In genomic region chr22:39088688-39089032, GRCh38 we compare ENCODE assay signal across 22 cellular contexts. TPM values are rescaled to one million over a fixed set of nuclear protein-coding genes. Genes with fewer than 3 reads are reported as not detected.
DNase-seq lines count a peak whose midpoint lies in the region; ATAC-seq, FAIRE-seq and TF ChIP-seq lines count a peak whose summit lies in the region.
"Had no signal": no experiment of that assay in that cellular context is flagged by ENCODE, and none has a peak within 500 bp of the region (broad histone marks: within the 10 kb centered on the region; RNA-seq: fewer than 3 reads in every experiment).

No MANE protein-coding gene starts in this region.

- 0 out of 2 replicates have a peak overlapping the region, but pooled peaks have one; percentile 23 for H2BK20ac ChIP-seq in H1 (ENCODE audit: low read length)

- H3K27me3 Mint-ChIP-seq in T-helper 17 cell: no peaks in the 10 kb centered on the region
- no peaks in the 10 kb centered on the region for H3K27me3 Mint-ChIP-seq in stimulated activated memory B cell treated with anti-CD40 and anti-IgM and Interleukin-4, amounts not matched to agents 10 μg/mL and 1 μg/mL and 100 μg/mL, for 72 hours
- H3K27me3 Mint-ChIP-seq: activated B cell treated with CpG ODN at 0.5 μM for 24 hours had no signal

- H3K4me3 Mint-ChIP-seq in T-helper 17 cell: peak overlapping the region; percentile 43
- H3K4me3 Mint-ChIP-seq in stimulated activated memory B cell treated with anti-CD40 and anti-IgM and Interleukin-4, amounts not matched to agents 10 μg/mL and 1 μg/mL and 100 μg/mL, for 72 hours: no peak overlapping the region
- H3K4me3 Mint-ChIP-seq: activated B cell treated with CpG ODN at 0.5 μM for 24 hours had no signal

- TF ChIP-seq POLR2A in H1 (IDR thresholded peaks at IDR 0.05; ENCODE audit: control extremely low read depth in 1 of 2, low read depth in 2 of 2, low read length in 2 of 2) (no peak), vagina (IDR thresholded peaks at IDR 0.05) (no peak)

- H3K4ac ChIP-seq in H1 (replicated peaks; ENCODE audit: insufficient read length, low read depth, low read length): peak overlapping the region; percentile 85

- H3K4me1 Mint-ChIP-seq in T-helper 17 cell: peaks cover 42% of the 10 kb centered on the region
- peaks cover 60% of the 10 kb centered on the region for H3K4me1 Mint-ChIP-seq in stimulated activated memory B cell treated with anti-CD40 and anti-IgM and Interleukin-4, amounts not matched to agents 10 μg/mL and 1 μg/mL and 100 μg/mL, for 72 hours

- no peak for FAIRE-seq in H1 (lab: Jason Lieb, UNC)
- FAIRE-seq: GM19239, H54, K562 had no signal

- DNase-seq in Right ventricle myocardium inferior (ENCODE audit: missing footprints): no peak
- no peak for DNase-seq in left ventricle myocardium inferior
- DNase-seq in T-helper 17 cell: no peak
- no peak for DNase-seq in H1 (ENCODE audit: low read depth in 1 of 2, low spot score in 2 of 2)
- DNase-seq in vagina (ENCODE audit: extremely low spot score in 2 of 2): no peak
- DNase-seq in NCI-H510A treated with DMSO at 0.1 percent for 48 hours (lab: John Stamatoyannopoulos, UW): no peak
- DNase-seq: activated B cell treated with CpG ODN at 0.5 μM for 24 hours; activated CD8-positive, alpha-beta memory T cell treated with anti-CD3 and anti-CD28 coated beads, Interleukin-2, amount 50 U/mL, for 4 hours; COR-L47; erythroblast; gastrocnemius medialis; NCI-H2029; NCI-H446 treated with DMSO at 0.1 percent for 48 hours had no signal

- H2BK120ac ChIP-seq in H1 (replicated peaks; ENCODE audit: low read depth, low read length): no peak overlapping the region

- peak overlapping the region; percentile 66; the same call in 1 of the 2 replicates for H2BK5ac ChIP-seq in H1 (ENCODE audit: low read depth, low read length)

- H2BK15ac ChIP-seq in H1 (ENCODE audit: low read length): peak overlapping the region; percentile 100; the same call in 1 of the 2 replicates

- peaks cover 5% of the 10 kb centered on the region for H3K36me3 Mint-ChIP-seq in T-helper 17 cell (ENCODE audit: low read depth)
- H3K36me3 Mint-ChIP-seq in stimulated activated memory B cell treated with anti-CD40 and anti-IgM and Interleukin-4, amounts not matched to agents 10 μg/mL and 1 μg/mL and 100 μg/mL, for 72 hours: peaks cover 25% of the 10 kb centered on the region

- no peaks in the 10 kb centered on the region for H3K79me2 ChIP-seq in H1 (ENCODE audit: control insufficient read depth in 1 of 2, insufficient read depth in 2 of 2, low read length in 2 of 2)

- no peak overlapping the region for H3K18ac ChIP-seq in H1 (ENCODE audit: extremely low read depth, low read length)

- POLR2A ChIA-PET in H1 (lab: Charles Lee; ENCODE audit: partially characterized antibody): interaction anchor here (0.7 to 2.0 kb wide), 6 partner anchors 10 to 230 kb away, joined by 3 to 8 read pairs (median 4); partner anchors contain the start of gene RPL3

- peak overlapping the region; percentile 99 for H4K91ac ChIP-seq in H1 (replicated peaks; ENCODE audit: insufficient read length, low read length)

- no peaks in the 10 kb centered on the region for H3K79me1 ChIP-seq in H1 (ENCODE audit: low read depth, low read length)

- H3K9me3 Mint-ChIP-seq in stimulated activated memory B cell treated with anti-CD40 and anti-IgM and Interleukin-4, amounts not matched to agents 10 μg/mL and 1 μg/mL and 100 μg/mL, for 72 hours: no peaks in the 10 kb centered on the region
- H3K9me3 Mint-ChIP-seq: activated B cell treated with CpG ODN at 0.5 μM for 24 hours had no signal

- no peak for TF ChIP-seq RAD21 in H1 (IDR thresholded peaks at IDR 0.05 in 1 of 2, conservative IDR thresholded peaks at IDR 0.05 in 1 of 2; ENCODE audit: low read depth in 2 of 2, low read length in 2 of 2)

- no peak overlapping the region for H2AFZ ChIP-seq in H1 (ENCODE audit: low read length)

- CTCF ChIA-PET in H1 (lab: Charles Lee; ENCODE audit: partially characterized antibody): interaction anchor here (0.6 to 1.6 kb wide), 7 partner anchors 11 to 243 kb away, joined by 3 to 4 read pairs (median 3); no protein-coding TSS in a partner anchor

- H4K20me1 ChIP-seq in H1 (replicated peaks in 1 of 2; ENCODE audit: control insufficient read depth in 1 of 2, insufficient read depth in 2 of 2, low read length in 2 of 2): peaks cover 0 to 2% of the 10 kb centered on the region in 2 experiments

- H3K27ac ChIP-seq in left ventricle myocardium inferior (replicated peaks) (no peak overlapping the region), H1 (ENCODE audit: low read depth, low read length) (no peak overlapping the region), vagina (no peak overlapping the region)
- H3K27ac ChIP-seq: breast epithelium, gastrocnemius medialis, ovary, uterus had no signal

- H3K14ac ChIP-seq in H1 (ENCODE audit: insufficient read length): no peak overlapping the region

- TF ChIP-seq CTCF in left ventricle myocardium inferior (IDR thresholded peaks at IDR 0.05; ENCODE audit: borderline replicate concordance) (no peak), H1 (IDR thresholded peaks at IDR 0.05; ENCODE audit: control extremely low read depth in 1 of 3, insufficient read depth in 1 of 3, low read depth in 1 of 3, low read length in 3 of 3) (no peak), vagina (IDR thresholded peaks at IDR 0.05) (no peak)

- H3K4me3 ChIP-seq in left ventricle myocardium inferior: no peak overlapping the region
- H3K4me3 ChIP-seq in H1 (ENCODE audit: extremely low read depth in 1 of 4, insufficient read depth in 2 of 4, low read depth in 3 of 4, low read length in 4 of 4): no peak overlapping the region
- no peak overlapping the region for H3K4me3 ChIP-seq in vagina
- H3K4me3 ChIP-seq: breast epithelium, gastrocnemius medialis, K562, ovary, uterus had no signal

- no peaks in the 10 kb centered on the region for H3K36me3 ChIP-seq in left ventricle myocardium inferior
- no peaks in the 10 kb centered on the region for H3K36me3 ChIP-seq in H1 (ENCODE audit: control insufficient read depth in 2 of 4, insufficient read depth in 4 of 4, low read length in 3 of 4)
- no peaks in the 10 kb centered on the region for H3K36me3 ChIP-seq in vagina
- H3K36me3 ChIP-seq: breast epithelium, gastrocnemius medialis, ovary, uterus had no signal

- H3K9ac ChIP-seq in H1 (replicated peaks in 1 of 4; ENCODE audit: extremely low read depth in 1 of 4, low read depth in 3 of 4, low read length in 3 of 4): peak overlapping the region in 1 of 4 experiments; percentile 44; a peak in 1 of 7 replicates

- H3K27ac Mint-ChIP-seq in T-helper 17 cell: peak overlapping the region; percentile 98
- H3K27ac Mint-ChIP-seq in stimulated activated memory B cell treated with anti-CD40 and anti-IgM and Interleukin-4, amounts not matched to agents 10 μg/mL and 1 μg/mL and 100 μg/mL, for 72 hours: peak overlapping the region; percentile 79
- H3K27ac Mint-ChIP-seq: activated B cell treated with CpG ODN at 0.5 μM for 24 hours had no signal

- H3K23me2 ChIP-seq in H1 (ENCODE audit: low read depth, low read length): peaks cover 2% of the 10 kb centered on the region; the same call in 1 of the 2 replicates

- 0 out of 2 replicates have a peak overlapping the region, but pooled peaks have one; percentile 99 for H2BK12ac ChIP-seq in H1 (ENCODE audit: low read depth, low read length)

- TF ChIP-seq EP300 in H1 (IDR thresholded peaks at IDR 0.05; ENCODE audit: borderline replicate concordance in 1 of 2, low read depth in 2 of 2, low read length in 2 of 2): no peak

- H3K23ac ChIP-seq in H1 (ENCODE audit: insufficient read length): no peak overlapping the region

- intact Hi-C loops in Right ventricle myocardium inferior (cut with DNase I): no loop called here
- intact Hi-C loops in left ventricle myocardium inferior (cut with micrococcal nuclease): no loop called here
- intact Hi-C loops in vagina (cut with DNase I): no loop called here

- peak; percentile 30 for ATAC-seq in Right ventricle myocardium inferior
- ATAC-seq in T-helper 17 cell: no peak
- ATAC-seq in stimulated activated memory B cell treated with anti-CD40 and anti-IgM and Interleukin-4, amounts not matched to agents 10 μg/mL and 1 μg/mL and 100 μg/mL, for 72 hours: no peak
- no peak for ATAC-seq in HG03139 (IDR thresholded peaks at IDR 0.05; ENCODE audit: unreplicated experiment)
- ATAC-seq: gastrocnemius medialis had no signal

- peaks cover 9% of the 10 kb centered on the region for H3K4me1 ChIP-seq in left ventricle myocardium inferior
- H3K4me1 ChIP-seq in H1 (replicated peaks in 1 of 4; ENCODE audit: control insufficient read depth in 3 of 4, insufficient read depth in 4 of 4, low read length in 3 of 4): peaks cover 0 to 8% (median 6%) of the 10 kb centered on the region in 4 experiments; a peak in 6 of 7 replicates
- no peaks in the 10 kb centered on the region for H3K4me1 ChIP-seq in vagina
- H3K4me1 ChIP-seq: breast epithelium, gastrocnemius medialis, uterus had no signal

- H3K27me3 ChIP-seq in left ventricle myocardium inferior (ENCODE audit: low read depth) (peaks cover 6% of the 10 kb centered on the region), H1 (replicated peaks in 1 of 4; ENCODE audit: control insufficient read depth in 3 of 4, extremely low read depth in 1 of 4, insufficient read depth in 3 of 4, low read length in 3 of 4) (peaks cover 0 to 2% (median 0%) of the 10 kb centered on the region in 4 experiments; a peak in 2 of 7 replicates), vagina (no peaks in the 10 kb centered on the region)
- H3K27me3 ChIP-seq: breast epithelium, gastrocnemius medialis, ovary, uterus had no signal

- H4K8ac ChIP-seq in H1 (ENCODE audit: extremely low read depth, insufficient read depth, low read length): no peak overlapping the region

- H3K4me2 ChIP-seq in H1 (ENCODE audit: insufficient read depth in 1 of 2, low read depth in 2 of 2, low read length in 2 of 2): no peak overlapping the region

- H2AK5ac ChIP-seq in H1 (ENCODE audit: low read depth, low read length): peak overlapping the region; percentile 100

- WGBS in H1 (ENCODE audit: extremely low coverage in 1 of 2, insufficient coverage in 1 of 2, insufficient read length in 1 of 2, insufficient replicate concordance in 2 of 2, low coverage in 1 of 2, low lambda C conversion rate in 2 of 2, missing lambda C conversion rate in 1 of 2), 2 experiments: 88% methylated on average over 5 of the region's 5 CpGs; no CpG with 5 or more reads in 1 of the 2 experiments

- H3K9me3 ChIP-seq in left ventricle myocardium inferior (replicated peaks): no peaks in the 10 kb centered on the region
- no peaks in the 10 kb centered on the region for H3K9me3 ChIP-seq in T-helper 17 cell (ENCODE audit: control insufficient read depth, low read length, poor library complexity, severe bottlenecking)
- no peaks in the 10 kb centered on the region for H3K9me3 ChIP-seq in H1 (ENCODE audit: insufficient read depth in 2 of 2, low read depth in 1 of 2, low read length in 1 of 2)
- no peaks in the 10 kb centered on the region for H3K9me3 ChIP-seq in vagina
- H3K9me3 ChIP-seq: breast epithelium, gastrocnemius medialis, ovary, uterus had no signal

- no peak overlapping the region for H3K56ac ChIP-seq in H1 (replicated peaks; ENCODE audit: insufficient read length, low read depth, low read length)

- H4K5ac ChIP-seq in H1 (ENCODE audit: insufficient read length, low read depth, low read length): peak overlapping the region; percentile 29

RNA-seq across cellular contexts. Expression of gene APOBEC3H, which starts 8.4 kb away (rescaled TPM):
- 0.32 TPM for total RNA-seq in Right ventricle myocardium inferior
- total RNA-seq in left ventricle myocardium inferior: 0.41 TPM
- 1 to 10 TPM; 1.4 to 4.4 TPM for total RNA-seq in T-helper 17 cell
- 0.47 and 0.48 TPM in 2 replicates for total RNA-seq in H1 (2021; fragmentation: NEBNext Ultra II Directional; extraction: Animal tissue kit (Norgen Biotek cat#: 25700))
- 0.52 and 0.56 TPM in 2 replicates for polyA plus RNA-seq in H1 (2011; rRNA removed)
- polyA plus RNA-seq in H1 (2011; cell fraction: cytosol; rRNA removed): 0.45 TPM
- polyA plus RNA-seq in H1 (2011; cell fraction: nucleus; rRNA removed): 0.58 TPM
- 0.44 to 1.3 TPM (median 0.92 TPM) in 3 of 4 replicates, not detected in the other for polyA plus RNA-seq in H1 (2012, experiment 1 of 2)
- polyA plus RNA-seq in H1 (2012, experiment 2 of 2): 0.63 TPM
- polyA plus RNA-seq in H1 (2013, experiment 1 of 2): 0.65 TPM
- 0.66 TPM for polyA plus RNA-seq in H1 (2013, experiment 2 of 2)
- polyA minus RNA-seq in H1 (2011; rRNA and poly(A)+ RNA removed): 1.4 and 1.8 TPM in 2 replicates
- not detected for polyA minus RNA-seq in H1 (2011; cell fraction: cytosol; rRNA and poly(A)+ RNA removed)
- polyA minus RNA-seq in H1 (2011; cell fraction: nucleus; rRNA and poly(A)+ RNA removed): not detected
- total RNA-seq in vagina: not detected
- total RNA-seq: dermis microvascular lymphatic vessel endothelial cell, gastrocnemius medialis, K562 had no signal

RNA-seq across cellular contexts. Expression of gene APOBEC3G, which starts 11.6 kb away (rescaled TPM):
- 3.3 TPM for total RNA-seq in Right ventricle myocardium inferior
- total RNA-seq in left ventricle myocardium inferior: 4.2 TPM
- total RNA-seq in T-helper 17 cell: 10 to 100 TPM; 21.5 to 24.6 TPM
- total RNA-seq in H1 (2021; fragmentation: NEBNext Ultra II Directional; extraction: Animal tissue kit (Norgen Biotek cat#: 25700)): 0.94 and 2.0 TPM in 2 replicates
- 1.7 and 2.5 TPM in 2 replicates for polyA plus RNA-seq in H1 (2011; rRNA removed)
- polyA plus RNA-seq in H1 (2011; cell fraction: cytosol; rRNA removed): 2.3 TPM
- polyA plus RNA-seq in H1 (2011; cell fraction: nucleus; rRNA removed): 2.7 TPM
- 0.74 to 1.8 TPM (median 1.5 TPM) in 4 replicates for polyA plus RNA-seq in H1 (2012, experiment 1 of 2)
- 1.3 TPM for polyA plus RNA-seq in H1 (2012, experiment 2 of 2)
- 1.2 TPM for polyA plus RNA-seq in H1 (2013, experiment 1 of 2)
- polyA plus RNA-seq in H1 (2013, experiment 2 of 2): 1.1 TPM
- polyA minus RNA-seq in H1 (2011; rRNA and poly(A)+ RNA removed): 2.6 and 2.7 TPM in 2 replicates
- polyA minus RNA-seq in H1 (2011; cell fraction: cytosol; rRNA and poly(A)+ RNA removed): 1.5 TPM
- polyA minus RNA-seq in H1 (2011; cell fraction: nucleus; rRNA and poly(A)+ RNA removed): 2.7 TPM
- 8.3 TPM for total RNA-seq in vagina

RNA-seq across cellular contexts. Expression of gene APOBEC3F, which starts 48.0 kb away (rescaled TPM):
- total RNA-seq in Right ventricle myocardium inferior (6.7 TPM), left ventricle myocardium inferior (4.8 TPM), T-helper 17 cell (10 to 100 TPM; 11.7 to 13.5 TPM), vagina (2.7 TPM)
- total RNA-seq in H1 (2021; fragmentation: NEBNext Ultra II Directional; extraction: Animal tissue kit (Norgen Biotek cat#: 25700)): 7.3 and 9.7 TPM in 2 replicates
- polyA plus RNA-seq in H1 (2011; rRNA removed): 4.0 and 5.5 TPM in 2 replicates
- 3.1 TPM for polyA plus RNA-seq in H1 (2011; cell fraction: cytosol; rRNA removed)
- 4.0 TPM for polyA plus RNA-seq in H1 (2011; cell fraction: nucleus; rRNA removed)
- polyA plus RNA-seq in H1 (2012, experiment 1 of 2): 3.8 to 5.7 TPM (median 4.8 TPM) in 4 replicates
- polyA plus RNA-seq in H1 (2012, experiment 2 of 2): 2.6 TPM
- 4.7 TPM for polyA plus RNA-seq in H1 (2013, experiment 1 of 2)
- 4.7 TPM for polyA plus RNA-seq in H1 (2013, experiment 2 of 2)
- 6.5 and 6.8 TPM in 2 replicates for polyA minus RNA-seq in H1 (2011; rRNA and poly(A)+ RNA removed)
- 5.7 TPM for polyA minus RNA-seq in H1 (2011; cell fraction: cytosol; rRNA and poly(A)+ RNA removed)
- polyA minus RNA-seq in H1 (2011; cell fraction: nucleus; rRNA and poly(A)+ RNA removed): 4.4 TPM
